In genomic region chr10:80226723-80227122, GRCh38 we compare ENCODE assay signal across 8 cellular contexts. TPM values are rescaled to one million over a fixed set of nuclear protein-coding genes. Genes with fewer than 3 reads are reported as not detected.
DNase-seq lines count a peak whose midpoint lies in the region; ATAC-seq and TF ChIP-seq lines count a peak whose summit lies in the region.
"Not testable (repeated sequence)": the region's sequence is repeated elsewhere in the genome, so short reads cannot be mapped to it uniquely, and the experiment has no call there.

No MANE protein-coding gene starts in this region.

- H4K20me1 ChIP-seq in BLaER1 treated with 17β-estradiol and CSF1 and Interleukin-3, amounts not matched to agents 10 nM and 100 nM: not testable (repeated sequence)

- not testable (repeated sequence) for H3K9me3 ChIP-seq in BLaER1 treated with 17β-estradiol and CSF1 and Interleukin-3, amounts not matched to agents 10 nM and 100 nM (replicated peaks in 1 of 11)

- intact Hi-C loops in left ventricle myocardium superior (cut with micrococcal nuclease): not testable (repeated sequence)

- DNase-seq in LHCN-M2 (ENCODE audit: low read depth) (peak; percentile 41), brain microvascular endothelial cell (peak; percentile 41)
- DNase-seq in left ventricle myocardium superior: not testable (repeated sequence)

- in situ Hi-C loops in brain microvascular endothelial cell (cut with HindIII; ENCODE audit: low pct_ligation_motif_present, low sequenced_read_pairs): not testable (repeated sequence)

- peak overlapping the region in 1 of 11 experiments; percentile 38; a peak in 1 of 22 replicates for H3K9ac ChIP-seq in BLaER1 treated with 17β-estradiol and CSF1 and Interleukin-3, amounts not matched to agents 10 nM and 100 nM

- not testable (repeated sequence) for TF ChIP-seq CTCF in brain microvascular endothelial cell (IDR thresholded peaks at IDR 0.05; ENCODE audit: low read depth, low read length, missing control alignments)

- peak overlapping the region in 9 of 11 experiments; percentile 14 to 65 (median 34); a peak in 12 of 22 replicates for H3K4me2 ChIP-seq in BLaER1 treated with 17β-estradiol and CSF1 and Interleukin-3, amounts not matched to agents 10 nM and 100 nM

- H3K4me1 ChIP-seq in BLaER1 treated with 17β-estradiol and CSF1 and Interleukin-3, amounts not matched to agents 10 nM and 100 nM: peaks cover 0 to 19% (median 9%) of the 10 kb centered on the region in 10 experiments; a peak in 11 of 20 replicates

- H3K27me3 ChIP-seq in BLaER1 treated with 17β-estradiol and CSF1 and Interleukin-3, amounts not matched to agents 10 nM and 100 nM; brain microvascular endothelial cell (replicated peaks): not testable (repeated sequence)

- H3K27ac ChIP-seq in BLaER1 treated with 17β-estradiol and CSF1 and Interleukin-3, amounts not matched to agents 10 nM and 100 nM: peak overlapping the region in 4 of 11 experiments; percentile 33 to 55 (median 50); a peak in 6 of 22 replicates
- H3K27ac ChIP-seq in brain microvascular endothelial cell: not testable (repeated sequence)

- H3K36me3 ChIP-seq in BLaER1 treated with 17β-estradiol and CSF1 and Interleukin-3, amounts not matched to agents 10 nM and 100 nM; brain microvascular endothelial cell (replicated peaks): not testable (repeated sequence)

- ATAC-seq in GM18870 (IDR thresholded peaks at IDR 0.05; ENCODE audit: unreplicated experiment) (peak; percentile 64), GM21447 (IDR thresholded peaks at IDR 0.05; ENCODE audit: unreplicated experiment) (peak; percentile 73), HG02884 (IDR thresholded peaks at IDR 0.05; ENCODE audit: unreplicated experiment) (peak; percentile 47), HG03196 (IDR thresholded peaks at IDR 0.05; ENCODE audit: unreplicated experiment) (peak; percentile 73), left ventricle myocardium superior (peak; percentile 55)

- not testable (repeated sequence) for H3K4me3 ChIP-seq in BLaER1 treated with 17β-estradiol and CSF1 and Interleukin-3, amounts not matched to agents 10 nM and 100 nM; brain microvascular endothelial cell (ENCODE audit: low read depth, low read length)

RNA-seq across cellular contexts. Expression of gene ANXA11, which starts 21.4 kb away (rescaled TPM):
- total RNA-seq in LHCN-M2 (2014; rRNA removed) (55.9 and 84.7 TPM in 2 replicates), left ventricle myocardium superior (405 TPM)
- 210 TPM for polyA plus RNA-seq in LHCN-M2 (2012)
